ENCODE assay signal across 1 cellular context in genomic region chr5:14204785-14205321, GRCh38.
TF ChIP-seq lines count a peak whose summit lies in the region.

No MANE protein-coding gene starts in this region.

TF ChIP-seq in GM23338, 12 proteins besides CTCF, POLR2A, EP300 and RAD21 (continued from another document):
- no peak for TF ChIP-seq ZNF462 (CRISPR knock-in tag; IDR thresholded peaks at IDR 0.05)
- no peak for TF ChIP-seq STAT1 (IDR thresholded peaks at IDR 0.05; ENCODE audit: unreplicated experiment)
- no peak for TF ChIP-seq POLR2AphosphoS5 (IDR thresholded peaks at IDR 0.05; ENCODE audit: low read depth)
- TF ChIP-seq NANOG (IDR thresholded peaks at IDR 0.05; ENCODE audit: borderline replicate concordance): no peak
- TF ChIP-seq EZH2phosphoT487 (IDR thresholded peaks at IDR 0.05; ENCODE audit: unreplicated experiment): no peak
- TF ChIP-seq ZNF331 (CRISPR knock-in tag; IDR thresholded peaks at IDR 0.05; ENCODE audit: low read depth): no peak
- TF ChIP-seq ETS1 (IDR thresholded peaks at IDR 0.05): no peak
